In genomic region chr10:33333260-33334169, GRCh38 we compare ENCODE assay signal across 8 cellular contexts. TPM values are rescaled to one million over a fixed set of nuclear protein-coding genes. Genes with fewer than 3 reads are reported as not detected.
A peak's percentile ranks its signal among the peaks of the same experiment; 100 is the strongest.
DNase-seq lines count a peak whose midpoint lies in the region; ATAC-seq, FAIRE-seq and TF ChIP-seq lines count a peak whose summit lies in the region.

No MANE protein-coding gene starts in this region.

- TF ChIP-seq RAD21 in A549 (conservative IDR thresholded peaks at IDR 0.05 in 1 of 2, IDR thresholded peaks at IDR 0.05 in 1 of 2) = no peak

- ATAC-seq in A549 (no peak), GM18907 (IDR thresholded peaks at IDR 0.05; ENCODE audit: unreplicated experiment) (peak; percentile 55), left lobe of liver (no peak)
- ATAC-seq in central memory CD8-positive, alpha-beta T cell (replicated peaks; ENCODE audit: extremely low read depth, poor library complexity, severe bottlenecking) = peak; percentile 59

- no peaks in the 10 kb centered on the region for H3K36me3 ChIP-seq in mucosa of rectum (ENCODE audit: control insufficient read depth in 2 of 2, insufficient read depth in 2 of 2, low read length in 2 of 2)

- no peaks in the 10 kb centered on the region for H3K9me3 ChIP-seq in A549
- H3K9me3 ChIP-seq in mucosa of rectum (ENCODE audit: control insufficient read depth in 2 of 2, low read length in 2 of 2) = no peaks in the 10 kb centered on the region

- FAIRE-seq in A549 (lab: Jason Lieb, UNC) (peak; percentile 70), RCC 7860 (lab: Jason Lieb, UNC) (peak; percentile 73), H54 (lab: Jason Lieb, UNC) (no peak)

- TF ChIP-seq EP300 in A549 (IDR thresholded peaks at IDR 0.05) = no peak

- peaks cover 0 to 7% of the 10 kb centered on the region in 2 donors for H3K27me3 ChIP-seq in mucosa of rectum (ENCODE audit: control insufficient read depth in 2 of 2, insufficient read depth in 2 of 2, low read length in 2 of 2)

- H3K4me2 ChIP-seq in A549 = peak overlapping the region; percentile 95

- WGBS in A549 (ENCODE audit: missing lambda C conversion rate) = 1% methylated on average over 9 of the region's 9 CpGs

- no peak overlapping the region for H3K27ac Mint-ChIP-seq in central memory CD8-positive, alpha-beta T cell (ENCODE audit: low read depth)

- peak overlapping the region; percentile 79 for H3K4me3 Mint-ChIP-seq in central memory CD8-positive, alpha-beta T cell

- DNase-seq in A549 (ENCODE audit: low read depth in 1 of 2, low spot score in 1 of 2) (peak; percentile 25 to 36), RCC 7860 (ENCODE audit: low spot score) (peak; percentile 58), left lobe of liver (ENCODE audit: low spot score) (no peak), H54 (ENCODE audit: insufficient read length, low spot score) (no peak)
- no peak for DNase-seq in central memory CD8-positive, alpha-beta T cell (ENCODE audit: low spot score in 2 of 2)
- DNase-seq in NK-92 treated with Interleukin-12 subunit alpha and Interleukin-12 subunit beta, amount 100 ng/mL, for 24 hours (lab: John Stamatoyannopoulos, UW) = no peak

- CTCF ChIA-PET in A549 (lab: Yijun Ruan, JAX) = interaction anchor here (1.2 to 4.9 kb wide), 8 partner anchors 12 to 1308 kb away, joined by 3 to 22 read pairs (median 4); no protein-coding TSS in a partner anchor

- H3K27ac ChIP-seq in A549 (peak overlapping the region; percentile 99), mucosa of rectum (ENCODE audit: low read depth in 2 of 2, low read length in 2 of 2) (peak overlapping the region; percentile 62 to 72)

- H3K27me3 Mint-ChIP-seq in central memory CD8-positive, alpha-beta T cell = peaks cover 86% of the 10 kb centered on the region

- H3K4me3 ChIP-seq in A549 (peak overlapping the region; percentile 85), mucosa of rectum (ENCODE audit: low read length in 2 of 2) (peak overlapping the region; percentile 75 to 79)

- H3K4me1 ChIP-seq in A549 (peaks cover 28% of the 10 kb centered on the region), mucosa of rectum (ENCODE audit: control insufficient read depth in 2 of 2, insufficient read depth in 2 of 2, low read length in 2 of 2) (peaks cover 9 to 20% of the 10 kb centered on the region in 2 donors)

- H3K36me3 Mint-ChIP-seq in central memory CD8-positive, alpha-beta T cell (ENCODE audit: insufficient read depth) = no peaks in the 10 kb centered on the region

- no peak for TF ChIP-seq POLR2A in A549 (IDR thresholded peaks at IDR 0.05; ENCODE audit: low read length)
- no peak for TF ChIP-seq POLR2A in H54 (IDR thresholded peaks at IDR 0.05; ENCODE audit: low read depth, low read length)

- no peak for TF ChIP-seq CTCF in A549 (IDR thresholded peaks at IDR 0.05)

- peak overlapping the region; percentile 47 to 58 for H3K9ac ChIP-seq in mucosa of rectum (ENCODE audit: low read depth in 1 of 2, low read length in 2 of 2)

- H3K9me3 Mint-ChIP-seq in central memory CD8-positive, alpha-beta T cell = no peaks in the 10 kb centered on the region

- peaks cover 15% of the 10 kb centered on the region for H3K4me1 Mint-ChIP-seq in central memory CD8-positive, alpha-beta T cell

- POLR2A ChIA-PET in A549 (lab: Yijun Ruan, JAX) = interaction anchor here (0.6 to 3.6 kb wide), 6 partner anchors 32 to 1305 kb away, joined by 3 to 30 read pairs (median 4); no protein-coding TSS in a partner anchor

TF ChIP-seq in A549, 52 proteins besides CTCF, POLR2A, EP300 and RAD21:
- TF ChIP-seq ESRRA (IDR thresholded peaks at IDR 0.05; ENCODE audit: borderline replicate concordance, low read length) (no peak), KDM5A (IDR thresholded peaks at IDR 0.05) (no peak), HEYL (CRISPR knock-in tag; IDR thresholded peaks at IDR 0.05) (no peak), HMGXB4 (CRISPR knock-in tag; IDR thresholded peaks at IDR 0.05; ENCODE audit: borderline replicate concordance) (no peak), MAX (IDR thresholded peaks at IDR 0.05) (no peak), EHMT2 (IDR thresholded peaks at IDR 0.05; ENCODE audit: low read depth) (no peak), HES2 (IDR thresholded peaks at IDR 0.05) (no peak), USF2 (IDR thresholded peaks at IDR 0.05) (no peak), RFX5 (IDR thresholded peaks at IDR 0.05) (no peak), CEBPB (IDR thresholded peaks at IDR 0.05) (no peak), MYC (IDR thresholded peaks at IDR 0.05; ENCODE audit: borderline replicate concordance, low read length) (no peak)

RNA-seq across cellular contexts. Expression of gene NRP1, which starts 1.0 kb away (rescaled TPM):
- polyA plus RNA-seq in A549 (2011; rRNA removed) (208 and 259 TPM in 2 replicates), A549 (2017; fragmentation: RNase III; extraction: RNeasy Plus Mini Kit Qiagen cat#74134 plus additional on column Dnase treatment) (115 to 147 TPM (median 121 TPM) in 3 replicates)
- polyA plus RNA-seq in A549 (2012; cell fraction: cytosol; rRNA removed) = 44.4 and 49.6 TPM in 2 replicates
- 76.6 and 106 TPM in 2 replicates for polyA plus RNA-seq in A549 (2012; cell fraction: nucleus; rRNA removed)
- polyA minus RNA-seq in A549 (2011; rRNA and poly(A)+ RNA removed) = 264 and 271 TPM in 2 replicates
- 20.6 TPM for total RNA-seq in left lobe of liver

Comparison
In these comparisons a context has a peak if more than half of its experiments do, and no peak if none do; other contexts are left out.
1. ATAC-seq: peak in GM18907 (single experiment) and central memory CD8-positive, alpha-beta T cell (single experiment); none in A549 (0 of 2) and left lobe of liver (single experiment).
2. DNase-seq: peak in A549 (2 of 2) and RCC 7860 (single experiment); none in central memory CD8-positive, alpha-beta T cell (0 of 2), NK-92 treated with Interleukin-12 subunit alpha and Interleukin-12 subunit beta, amount 100 ng/mL, for 24 hours (single experiment), left lobe of liver (single experiment) and H54 (single experiment).